ENCODE assay signal across 14 cellular contexts in the genomic region with DNA sequence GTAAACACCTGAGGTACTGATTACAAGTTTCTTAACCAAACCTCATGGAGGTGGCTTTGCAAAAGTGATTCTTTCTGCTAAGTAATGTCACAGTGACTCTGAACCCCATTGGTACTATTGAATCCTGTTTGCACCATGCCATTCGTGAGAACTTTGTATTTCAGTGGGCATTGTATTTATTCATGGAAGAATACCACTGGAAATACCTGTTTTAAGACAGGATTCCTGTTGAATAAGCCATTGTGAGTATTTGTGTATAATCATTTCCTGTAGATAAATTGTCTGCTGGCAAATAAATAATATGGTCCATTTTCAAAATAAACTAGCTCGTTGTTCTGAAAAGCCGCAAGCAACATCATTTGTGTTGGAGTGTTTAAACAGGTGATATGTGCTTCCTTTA.
"Had no signal": no experiment of that assay in that cellular context is flagged by ENCODE, and none has a peak within 500 bp of the region (broad histone marks: within the 10 kb centered on the region; RNA-seq: fewer than 3 reads in every experiment).

No MANE protein-coding gene starts in this region.

- H3K36me3 ChIP-seq: colonic mucosa, gastroesophageal sphincter, sigmoid colon, upper lobe of left lung had no signal

- FAIRE-seq: astrocyte had no signal

- DNase-seq: activated B cell treated with CpG ODN at 0.5 μM for 24 hours; activated CD4-positive, alpha-beta T cell treated with anti-CD3 and anti-CD28 coated beads, Interleukin-2, amount 10 ng/mL, durations not matched to agents 7 days and 5 days; activated CD8-positive, alpha-beta memory T cell treated with anti-CD3 and anti-CD28 coated beads for 24 hours; activated naive CD4-positive, alpha-beta T cell treated with Interleukin-2 at 50 U/mL for 16 hours; colonic mucosa; effector CD8-positive, alpha-beta T cell; kidney glomerular epithelial cell; sigmoid colon; stimulated activated CD4-positive, alpha-beta T cell treated with anti-CD3 and anti-CD28 coated beads, Interleukin-12 subunit alpha, Interleukin-12 subunit beta, amount 100 ng/mL, for 4 hours; stimulated activated naive CD4-positive, alpha-beta T cell; upper lobe of left lung had no signal

- H3K27ac ChIP-seq: colonic mucosa, gastroesophageal sphincter, hepatocyte, upper lobe of left lung had no signal

- H3K4me1 ChIP-seq: colonic mucosa had no signal

- H3K9me3 ChIP-seq: colonic mucosa, gastroesophageal sphincter, sigmoid colon, upper lobe of left lung had no signal

- H3K4me3 ChIP-seq: colonic mucosa, gastroesophageal sphincter, hepatocyte, sigmoid colon, upper lobe of left lung had no signal
